In genomic region chr6:166382933-166383816, GRCh38 we compare ENCODE assay signal across 8 cellular contexts. TPM values are rescaled to one million over a fixed set of nuclear protein-coding genes. Genes with fewer than 3 reads are reported as not detected.
DNase-seq lines count a peak whose midpoint lies in the region; ATAC-seq, FAIRE-seq and TF ChIP-seq lines count a peak whose summit lies in the region.

TSS of gene MPC1 (minus strand) at chr6:166382940. CDS start at chr6:166382876, 64 bp downstream.

- H3K4me3 Mint-ChIP-seq in WTC11, result peak within 1 kb of the TSS; percentile 82

- H3K4me1 ChIP-seq in small intestine (ENCODE audit: control insufficient read depth in 2 of 2, insufficient read depth in 1 of 2, low read depth in 1 of 2, low read length in 1 of 2), result no peaks in the 10 kb centered on the region

- TF ChIP-seq CTCF in WTC11 (IDR thresholded peaks at IDR 0.05), result no peak
- no peak for TF ChIP-seq CTCF in bronchial epithelial cell (IDR thresholded peaks at IDR 0.05; ENCODE audit: insufficient read depth, low read length, severe bottlenecking)

- peak within 1 kb of the TSS; percentile 90 to 94 for H3K27ac ChIP-seq in small intestine (ENCODE audit: low read depth in 1 of 2, low read length in 1 of 2)

- no peaks in the 10 kb centered on the region for H3K36me3 ChIP-seq in bronchial epithelial cell (ENCODE audit: control insufficient read depth, insufficient read depth, low read length)
- no peaks in the 10 kb centered on the region for H3K36me3 ChIP-seq in small intestine (ENCODE audit: control insufficient read depth in 2 of 2, insufficient read depth in 2 of 2, low read length in 2 of 2)

- FAIRE-seq in bronchial epithelial cell (lab: Jason Lieb, UNC), result no peak
- no peak for FAIRE-seq in small intestine (lab: Jason Lieb, UNC)

- CTCF ChIA-PET in WTC11 (lab: Charles Lee), result no interaction called here

- H3K27me3 ChIP-seq in bronchial epithelial cell (ENCODE audit: control insufficient read depth, insufficient read depth, low read length) (no peaks in the 10 kb centered on the region), small intestine (ENCODE audit: control insufficient read depth in 2 of 2, insufficient read depth in 2 of 2, low read length in 2 of 2) (no peaks in the 10 kb centered on the region)

- no peaks in the 10 kb centered on the region; the same call in 1 of the 2 replicates for H3K27me3 Mint-ChIP-seq in WTC11 (ENCODE audit: low read depth)

- ATAC-seq in GM19023 (IDR thresholded peaks at IDR 0.05; ENCODE audit: unreplicated experiment) (peak; percentile 90), HG03196 (IDR thresholded peaks at IDR 0.05; ENCODE audit: unreplicated experiment) (peak; percentile 86), WTC11 (peak; percentile 95)

- H3K9me3 Mint-ChIP-seq in WTC11, result no peaks in the 10 kb centered on the region

- H3K4me3 ChIP-seq in bronchial epithelial cell (ENCODE audit: low read depth, low read length) (peak within 1 kb of the TSS; percentile 89), small intestine (ENCODE audit: low read depth in 1 of 2, low read length in 2 of 2) (peak within 1 kb of the TSS; percentile 68 to 90)

- DNase-seq in AG08396 (ENCODE audit: low spot score), result peak; percentile 99
- peak; percentile 97 for DNase-seq in NCI-H226
- DNase-seq in WTC11 (ENCODE audit: low spot score), result peak; percentile 95
- DNase-seq in bronchial epithelial cell (ENCODE audit: low read depth), result peak; percentile 82
- peak; percentile 99 for DNase-seq in iPS-NIHi11 (ENCODE audit: low spot score)
- peak; percentile 97 for DNase-seq in small intestine

- H3K4me1 Mint-ChIP-seq in WTC11, result peaks cover 12% of the 10 kb centered on the region

- H3K27ac Mint-ChIP-seq in WTC11, result peak within 1 kb of the TSS; percentile 77

- H3K36me3 Mint-ChIP-seq in WTC11, result no peaks in the 10 kb centered on the region

- H3K9me3 ChIP-seq in small intestine (ENCODE audit: control insufficient read depth, low read depth), result no peaks in the 10 kb centered on the region

- 0% methylated on average over 74 to 96 of the region's 96 CpGs for WGBS in small intestine, 3 donors

- POLR2A ChIA-PET in WTC11 (lab: Charles Lee), result no interaction called here

TF ChIP-seq in WTC11, 78 proteins besides CTCF, POLR2A, EP300 and RAD21 (continues in another document):
- peak; percentile 59 for TF ChIP-seq IRF1 (CRISPR knock-in tag; IDR thresholded peaks at IDR 0.05)
- peak; percentile 35; the same call in 1 of the 2 replicates for TF ChIP-seq KAT7 (CRISPR knock-in tag; IDR thresholded peaks at IDR 0.05; ENCODE audit: borderline replicate concordance)
- peak; percentile 62 for TF ChIP-seq HMGXB4 (CRISPR knock-in tag; IDR thresholded peaks at IDR 0.05)
- no peak for TF ChIP-seq ATF2 (CRISPR knock-in tag; IDR thresholded peaks at IDR 0.05; ENCODE audit: borderline replicate concordance, low read depth)
- no peak for TF ChIP-seq FOXJ3 (CRISPR knock-in tag; IDR thresholded peaks at IDR 0.05; ENCODE audit: borderline replicate concordance)
- no peak for TF ChIP-seq NR2C2 (CRISPR knock-in tag; IDR thresholded peaks at IDR 0.05)
- TF ChIP-seq PREB (CRISPR knock-in tag; IDR thresholded peaks at IDR 0.05; ENCODE audit: borderline replicate concordance), result peak; percentile 22; the same call in 1 of the 2 replicates
- peak; percentile 76 for TF ChIP-seq CREM (CRISPR knock-in tag; IDR thresholded peaks at IDR 0.05)
- peak; percentile 93 for TF ChIP-seq NFYB (CRISPR knock-in tag; conservative IDR thresholded peaks at IDR 0.05; ENCODE audit: low read depth)
- TF ChIP-seq E2F5 (CRISPR knock-in tag; IDR thresholded peaks at IDR 0.05), result peak; percentile 95; the same call in 1 of the 2 replicates
- no peak for TF ChIP-seq STAT6 (CRISPR knock-in tag; conservative IDR thresholded peaks at IDR 0.05; ENCODE audit: low read depth)
- no peak for TF ChIP-seq EMX1 (CRISPR knock-in tag; IDR thresholded peaks at IDR 0.05)
- no peak for TF ChIP-seq ZSCAN18 (CRISPR knock-in tag; IDR thresholded peaks at IDR 0.05)
- TF ChIP-seq MYBL2 (CRISPR knock-in tag; IDR thresholded peaks at IDR 0.05), result peak; percentile 82; the same call in 1 of the 2 replicates

RNA-seq across cellular contexts. Expression of gene MPC1, which starts in this region (rescaled TPM):
- total RNA-seq in WTC11 (2021), result 8.7 to 10.7 TPM (median 9.6 TPM) in 3 replicates
- 32.3 and 40.5 TPM in 2 replicates for total RNA-seq in bronchial epithelial cell
- 100 to 1,000 TPM in 2 of 3 donors, 10 to 100 TPM in 1; 99.5 to 213 (median 130) TPM for polyA plus RNA-seq in small intestine

Comparison
In these comparisons a context has a peak if more than half of its experiments do, and no peak if none do; other contexts are left out.
1. Peak in every context shown above with its lines: DNase-seq, ATAC-seq, H3K4me3 ChIP-seq and H3K27ac ChIP-seq.